Comparison of ENCODE assay signal across 11 cellular contexts in genomic region chr3:186787642-186788481, GRCh38. TPM values are rescaled to one million over a fixed set of nuclear protein-coding genes. Genes with fewer than 3 reads are reported as not detected.
DNase-seq lines count a peak whose midpoint lies in the region; ATAC-seq, FAIRE-seq and TF ChIP-seq lines count a peak whose summit lies in the region.
"Had no signal": no experiment of that assay in that cellular context is flagged by ENCODE, and none has a peak within 500 bp of the region (broad histone marks: within the 10 kb centered on the region; RNA-seq: fewer than 3 reads in every experiment).

No MANE protein-coding gene starts in this region.

- H3K27me3 Mint-ChIP-seq in Calu3 (ENCODE audit: unreplicated experiment) (peaks cover 17% of the 10 kb centered on the region), naive B cell (no peaks in the 10 kb centered on the region)
- H3K27me3 Mint-ChIP-seq in activated naive CD8-positive, alpha-beta T cell treated with anti-CD3 and anti-CD28 coated beads, Interleukin-2, amount 10 ng/mL, durations not matched to agents 7 days and 5 days = no peaks in the 10 kb centered on the region

- CTCF ChIA-PET in Calu3 (lab: Charles Lee) = no interaction called here

- intact Hi-C loops in Calu3 (cut with micrococcal nuclease; ENCODE audit: unreplicated experiment) = loop anchor here (10.0 kb wide), 1 partner anchor 173 kb away; the partner anchor contains the start of gene AHSG

- H3K9me3 Mint-ChIP-seq in Calu3 (ENCODE audit: low read depth, unreplicated experiment) (no peaks in the 10 kb centered on the region), naive B cell (peaks cover 0 to 5% (median 0%) of the 10 kb centered on the region in 7 donors)
- H3K9me3 Mint-ChIP-seq in activated naive CD8-positive, alpha-beta T cell treated with anti-CD3 and anti-CD28 coated beads, Interleukin-2, amount 10 ng/mL, durations not matched to agents 7 days and 5 days = no peaks in the 10 kb centered on the region

- H3K27ac Mint-ChIP-seq in Calu3 (ENCODE audit: unreplicated experiment) (peak overlapping the region; percentile 98), naive B cell (peak overlapping the region in 5 of 6 donors; percentile 6 to 99 (median 74))
- peak overlapping the region; percentile 63 for H3K27ac Mint-ChIP-seq in activated naive CD8-positive, alpha-beta T cell treated with anti-CD3 and anti-CD28 coated beads, Interleukin-2, amount 10 ng/mL, durations not matched to agents 7 days and 5 days

- POLR2A ChIA-PET in activated naive CD8-positive, alpha-beta T cell treated with anti-CD3 and anti-CD28 coated beads, Interleukin-2, amount 10 ng/mL, durations not matched to agents 7 days and 5 days (lab: Charles Lee) = interaction anchor here (1.0 to 2.4 kb wide), 3 partner anchors 10 to 13 kb away, joined by 3 to 7 read pairs (median 7); no protein-coding TSS in a partner anchor

- DNase-seq in Calu3 (no peak), HT-29 (ENCODE audit: low spot score) (peak; percentile 4), naive B cell (no peak), GM19239 (ENCODE audit: insufficient read length, low spot score) (no peak)
- no peak for DNase-seq in activated naive CD8-positive, alpha-beta T cell treated with anti-CD3 and anti-CD28 coated beads, Interleukin-2, amount 10 ng/mL, durations not matched to agents 7 days and 5 days
- DNase-seq in central memory CD4-positive, alpha-beta T cell = no peak
- DNase-seq: activated CD4-positive, CD25-positive, alpha-beta regulatory T cell treated with anti-CD3 and anti-CD28 coated beads, Interleukin-2, amount 50 U/mL, for 72 hours; NCI-H2081 treated with DMSO at 0.1 percent for 48 hours had no signal

- ATAC-seq in activated naive CD8-positive, alpha-beta T cell treated with anti-CD3 and anti-CD28 coated beads, Interleukin-2, amount 10 ng/mL, durations not matched to agents 7 days and 5 days (ENCODE audit: low read depth) = no peak
- ATAC-seq in naive B cell (ENCODE audit: low read depth in 2 of 2) = no peak
- ATAC-seq in GM21528 (IDR thresholded peaks at IDR 0.05; ENCODE audit: low FRiP score, unreplicated experiment) = no peak
- no peak for ATAC-seq in HG02885 (IDR thresholded peaks at IDR 0.05; ENCODE audit: poor library complexity, unreplicated experiment)

- no peak for FAIRE-seq in GM19239 (lab: Jason Lieb, UNC)

- H3K4me1 Mint-ChIP-seq in Calu3 (ENCODE audit: low read depth, unreplicated experiment) = peaks cover 51% of the 10 kb centered on the region
- H3K4me1 Mint-ChIP-seq in activated naive CD8-positive, alpha-beta T cell treated with anti-CD3 and anti-CD28 coated beads, Interleukin-2, amount 10 ng/mL, durations not matched to agents 7 days and 5 days = peaks cover 46% of the 10 kb centered on the region
- H3K4me1 Mint-ChIP-seq in naive B cell = peaks cover 37 to 52% (median 47%) of the 10 kb centered on the region in 3 donors

- H3K36me3 Mint-ChIP-seq in Calu3 (ENCODE audit: insufficient read depth, unreplicated experiment) (peaks cover 96% of the 10 kb centered on the region), naive B cell (peaks cover 50 to 52% of the 10 kb centered on the region in 2 donors)
- H3K36me3 Mint-ChIP-seq in activated naive CD8-positive, alpha-beta T cell treated with anti-CD3 and anti-CD28 coated beads, Interleukin-2, amount 10 ng/mL, durations not matched to agents 7 days and 5 days = peaks cover 57% of the 10 kb centered on the region

- TF ChIP-seq CTCF in Calu3 (IDR thresholded peaks at IDR 0.05; ENCODE audit: unreplicated experiment) = no peak

- no TSS peak for BruUV-seq in Calu3 (replicated peaks; lab: Mats Ljungman, UMichigan)

- H3K4me3 Mint-ChIP-seq in Calu3 (ENCODE audit: low read depth, unreplicated experiment) = peak overlapping the region; percentile 81
- peak overlapping the region; percentile 100 for H3K4me3 Mint-ChIP-seq in activated naive CD8-positive, alpha-beta T cell treated with anti-CD3 and anti-CD28 coated beads, Interleukin-2, amount 10 ng/mL, durations not matched to agents 7 days and 5 days
- H3K4me3 Mint-ChIP-seq in naive B cell = peak overlapping the region in 4 of 8 donors; percentile 12 to 100 (median 58)

RNA-seq across cellular contexts. Expression of gene EIF4A2, which starts 4.5 kb away (rescaled TPM):
- total RNA-seq in Calu3 (2022) = 593 and 650 TPM in 2 replicates
- total RNA-seq in HT-29 (2014; rRNA removed; shearing (Covaris generic)) = 189 and 213 TPM in 2 replicates
- total RNA-seq in activated naive CD8-positive, alpha-beta T cell treated with anti-CD3 and anti-CD28 coated beads, Interleukin-2, amount 10 ng/mL, durations not matched to agents 7 days and 5 days = 100 to 1,000 TPM; 479 to 483 TPM
- polyA plus RNA-seq in naive B cell (ENCODE audit: low read depth in 6 of 6) = 100 to 1,000 TPM; 194 to 296 (median 243) TPM

RNA-seq across cellular contexts. Expression of gene RFC4, which starts 18.4 kb away (rescaled TPM):
- 94.8 and 107 TPM in 2 replicates for total RNA-seq in Calu3 (2022)
- 23.6 and 38.0 TPM in 2 replicates for total RNA-seq in HT-29 (2014; rRNA removed; shearing (Covaris generic))
- 10 to 100 TPM; 75.2 to 77.6 TPM for total RNA-seq in activated naive CD8-positive, alpha-beta T cell treated with anti-CD3 and anti-CD28 coated beads, Interleukin-2, amount 10 ng/mL, durations not matched to agents 7 days and 5 days
- 10 to 100 TPM; 22.2 to 34.4 (median 25.0) TPM for polyA plus RNA-seq in naive B cell (ENCODE audit: low read depth in 6 of 6)

RNA-seq across cellular contexts. Expression of gene ADIPOQ, which starts 54.6 kb away (rescaled TPM):
- total RNA-seq in Calu3 (2022) = not detected in 2 replicates
- total RNA-seq in HT-29 (2014; rRNA removed; shearing (Covaris generic)) = not detected in 2 replicates
- total RNA-seq in activated naive CD8-positive, alpha-beta T cell treated with anti-CD3 and anti-CD28 coated beads, Interleukin-2, amount 10 ng/mL, durations not matched to agents 7 days and 5 days = not detected
- polyA plus RNA-seq in naive B cell (ENCODE audit: low read depth in 6 of 6) = not detected
- total RNA-seq: epithelial cell of proximal tubule had no signal
